8 cellular contexts compared by ENCODE assay signal in the genomic region with DNA sequence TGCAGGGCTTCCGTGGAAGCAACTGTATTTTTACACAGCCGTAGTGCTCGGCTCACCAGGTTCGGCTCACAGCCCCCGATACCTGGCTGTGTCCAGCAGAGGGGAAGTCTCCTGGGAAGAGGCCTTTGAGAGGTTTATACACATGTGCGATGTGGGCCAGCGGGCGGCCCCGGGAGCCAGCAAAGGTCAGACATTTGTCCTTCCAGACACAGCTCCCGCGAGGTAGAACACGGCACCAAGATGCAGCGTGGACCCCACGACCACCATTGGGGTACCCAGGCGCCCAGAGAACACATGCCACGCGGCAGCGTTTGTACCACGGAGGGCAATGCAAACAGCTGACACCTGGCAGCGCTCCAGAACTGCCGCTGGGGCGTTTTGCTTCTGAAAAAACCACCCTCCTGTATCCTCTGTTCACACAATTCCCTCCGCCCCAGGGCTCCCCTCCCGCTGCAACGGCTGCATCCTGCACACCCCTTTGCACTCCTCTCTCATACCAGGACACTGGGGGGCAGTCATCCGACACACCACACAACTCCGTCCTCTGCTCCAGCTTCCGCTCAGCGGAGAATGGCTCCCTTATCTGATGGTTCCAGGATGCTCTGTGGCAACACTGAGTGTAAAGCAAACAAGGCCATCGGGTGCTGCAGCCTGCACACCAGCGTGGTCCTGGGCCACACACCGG.
DNase-seq lines count a peak whose midpoint lies in the region; ATAC-seq, FAIRE-seq and TF ChIP-seq lines count a peak whose summit lies in the region.

No MANE protein-coding gene starts in this region.

- no peaks in the 10 kb centered on the region for H3K27me3 ChIP-seq in WERI-Rb-1 (ENCODE audit: insufficient read depth, low read depth, severe bottlenecking)

- ATAC-seq in HG03139 (IDR thresholded peaks at IDR 0.05; ENCODE audit: unreplicated experiment), result no peak

- peak; percentile 59 for DNase-seq in SIG-M5 treated with dmso at 0.1 percent for 504 hours (lab: John Stamatoyannopoulos, UW; ENCODE audit: unreplicated experiment)
- DNase-seq in SIG-M5 (lab: John Stamatoyannopoulos, UW), result no peak
- DNase-seq in NCI-H2107 (lab: John Stamatoyannopoulos, UW), result peak; percentile 29
- peak; percentile 79 for DNase-seq in WERI-Rb-1
- peak; percentile 93 to 95 for DNase-seq in cardiac fibroblast (ENCODE audit: low read depth in 2 of 2)
- peak; percentile 93 for DNase-seq in kidney
- peak; percentile 62 to 75 (median 65) for DNase-seq in stimulated activated CD4-positive, alpha-beta T cell treated with anti-CD3 and anti-CD28 coated beads, Interleukin-12 subunit alpha, Interleukin-12 subunit beta, amount 100 ng/mL, for 48 hours (ENCODE audit: low read depth in 2 of 3, low spot score in 1 of 3)

- no peak overlapping the region for H3K4me3 ChIP-seq in WERI-Rb-1 (ENCODE audit: low read depth, low read length)
- H3K4me3 ChIP-seq in cardiac fibroblast (replicated peaks in 1 of 2; ENCODE audit: low read depth in 2 of 2, low read length in 2 of 2), result no peak overlapping the region
- peak overlapping the region; percentile 2 to 27 for H3K4me3 ChIP-seq in kidney (ENCODE audit: low read length in 2 of 2)

- H3K27ac ChIP-seq in WERI-Rb-1 (no peak overlapping the region), kidney (ENCODE audit: low read depth in 2 of 2, low read length in 2 of 2) (peak overlapping the region; percentile 30 to 80)

- intact Hi-C loops in kidney (cut with DNase I), result loop anchor here (10.0 kb wide), 1 partner anchor 398 kb away; no protein-coding TSS in a partner anchor

- no peak overlapping the region for H3K9ac ChIP-seq in kidney (ENCODE audit: low read length in 2 of 2)

- peaks cover 15 to 18% of the 10 kb centered on the region in 2 donors for H3K4me1 ChIP-seq in kidney (ENCODE audit: control insufficient read depth in 1 of 2, insufficient read depth in 1 of 2, low read depth in 1 of 2, low read length in 2 of 2)

- TF ChIP-seq CTCF in WERI-Rb-1 (IDR thresholded peaks at IDR 0.05; ENCODE audit: low read depth, low read length), result peak; percentile 72
- peak; percentile 78 for TF ChIP-seq CTCF in cardiac fibroblast (IDR thresholded peaks at IDR 0.05; ENCODE audit: low read depth, low read length)
- TF ChIP-seq CTCF in kidney (IDR thresholded peaks at IDR 0.05; ENCODE audit: borderline replicate concordance, extremely low read depth, insufficient read depth), result peak; percentile 45

- no peak for FAIRE-seq in kidney (lab: Jason Lieb, UNC)

- H3K9me3 ChIP-seq in WERI-Rb-1 (ENCODE audit: severe bottlenecking), result no peaks in the 10 kb centered on the region
- no peaks in the 10 kb centered on the region for H3K9me3 ChIP-seq in kidney (ENCODE audit: control insufficient read depth in 1 of 2, low read length in 2 of 2)

- no peaks in the 10 kb centered on the region for H3K36me3 ChIP-seq in WERI-Rb-1
- H3K36me3 ChIP-seq in kidney (ENCODE audit: control insufficient read depth in 1 of 2, insufficient read depth in 2 of 2, low read length in 2 of 2), result no peaks in the 10 kb centered on the region

Comparison
In these comparisons a context has a peak if more than half of its experiments do, and no peak if none do; other contexts are left out.
1. H3K4me3 ChIP-seq: peak in kidney (2 of 2); none in WERI-Rb-1 (single experiment) and cardiac fibroblast (0 of 2).
2. Peak in every context shown above with its lines, with median percentiles within 50 percentile points of each other: CTCF ChIP-seq.